Comparison of ENCODE assay signal across 8 cellular contexts in genomic region chr13:41059466-41059865, GRCh38. TPM values are rescaled to one million over a fixed set of nuclear protein-coding genes. Genes with fewer than 3 reads are reported as not detected.
DNase-seq lines count a peak whose midpoint lies in the region; ATAC-seq and TF ChIP-seq lines count a peak whose summit lies in the region.

No MANE protein-coding gene starts in this region.

- H3K27me3 Mint-ChIP-seq in naive B cell: peaks cover 0 to 11% (median 0%) of the 10 kb centered on the region in 3 donors

- peak overlapping the region; percentile 99 to 100 (median 100) for H3K4me3 Mint-ChIP-seq in naive B cell

- H3K9me3 Mint-ChIP-seq in naive B cell: peaks cover 0 to 13% (median 0%) of the 10 kb centered on the region in 7 donors

- ATAC-seq in naive B cell (ENCODE audit: low read depth in 2 of 2) (no peak), HG02571 (IDR thresholded peaks at IDR 0.05; ENCODE audit: unreplicated experiment) (no peak), GM21825 (IDR thresholded peaks at IDR 0.05; ENCODE audit: unreplicated experiment) (no peak), GM18858 (IDR thresholded peaks at IDR 0.05; ENCODE audit: unreplicated experiment) (no peak), GM21619 (IDR thresholded peaks at IDR 0.05; ENCODE audit: unreplicated experiment) (no peak)

- TF ChIP-seq CTCF in GM06990 (IDR thresholded peaks at IDR 0.05; ENCODE audit: insufficient read depth, low read length, poor library complexity, severe bottlenecking) (no peak), colonic mucosa (IDR thresholded peaks at IDR 0.05) (no peak)

- no peaks in the 10 kb centered on the region for H3K9me3 ChIP-seq in colonic mucosa

- H3K36me3 ChIP-seq in GM06990 (ENCODE audit: control insufficient read depth, insufficient read depth, low read length) (no peaks in the 10 kb centered on the region), colonic mucosa (no peaks in the 10 kb centered on the region)

- H3K4me1 ChIP-seq in colonic mucosa: peaks cover 28% of the 10 kb centered on the region

- no peak for DNase-seq in GM06990 (ENCODE audit: extremely low read depth, insufficient read length)
- DNase-seq in NCI-H748 (lab: John Stamatoyannopoulos, UW; ENCODE audit: unreplicated experiment): peak; percentile 54
- no peak for DNase-seq in colonic mucosa
- no peak for DNase-seq in naive B cell

- peak overlapping the region; percentile 93 for H3K4me3 ChIP-seq in GM06990 (replicated peaks; ENCODE audit: low read depth, low read length)
- peak overlapping the region; percentile 64 for H3K4me3 ChIP-seq in colonic mucosa

- peak overlapping the region; percentile 93 to 98 for H3K9ac ChIP-seq in colonic mucosa (ENCODE audit: low read depth in 2 of 2, low read length in 2 of 2)

- H3K4me1 Mint-ChIP-seq in naive B cell: peaks cover 48 to 73% (median 53%) of the 10 kb centered on the region in 3 donors

- H3K36me3 Mint-ChIP-seq in naive B cell: peaks cover 8 to 10% of the 10 kb centered on the region in 2 donors

- peak overlapping the region; percentile 50 to 100 (median 100) for H3K27ac Mint-ChIP-seq in naive B cell

- no peaks in the 10 kb centered on the region for H3K27me3 ChIP-seq in GM06990 (replicated peaks; ENCODE audit: control insufficient read depth, insufficient read depth, low read length)
- no peaks in the 10 kb centered on the region for H3K27me3 ChIP-seq in colonic mucosa

- H3K27ac ChIP-seq in colonic mucosa: peak overlapping the region; percentile 96

- intact Hi-C loops in colonic mucosa (cut with DNase I): loop anchor here (10.0 kb wide), 3 partner anchors 65 to 265 kb away; no protein-coding TSS in a partner anchor

RNA-seq across cellular contexts. Expression of gene WBP4, which starts 1.8 kb away (rescaled TPM):
- total RNA-seq in colonic mucosa: 1 to 10 TPM; 5.8 to 7.5 TPM
- polyA plus RNA-seq in naive B cell (ENCODE audit: low read depth in 6 of 6): 1 to 10 TPM; 3.8 to 4.7 (median 4.2) TPM

RNA-seq across cellular contexts. Expression of gene ELF1, which starts 40.4 kb away (rescaled TPM):
- total RNA-seq in colonic mucosa: 100 to 1,000 TPM in 1 of 2 donors, 10 to 100 TPM in 1; 72.2 to 120 TPM
- 100 to 1,000 TPM; 127 to 183 (median 144) TPM for polyA plus RNA-seq in naive B cell (ENCODE audit: low read depth in 6 of 6)
